1 cellular context compared by ENCODE assay signal in genomic region chr5:175867587-175868347, GRCh38.
TF ChIP-seq lines count a peak whose summit lies in the region.

No MANE protein-coding gene starts in this region.

TF ChIP-seq in HepG2, 621 proteins besides CTCF, POLR2A, EP300 and RAD21 (continued from another document and continues in another):
- TF ChIP-seq ZNF574 (CRISPR knock-in tag; IDR thresholded peaks at IDR 0.05) (peak; percentile 46; the same call in 1 of the 2 replicates), ARNTL (CRISPR knock-in tag; IDR thresholded peaks at IDR 0.05) (peak; percentile 60; the same call in 1 of the 2 replicates), POGZ (CRISPR knock-in tag; IDR thresholded peaks at IDR 0.05) (0 out of 2 replicates have a peak, but pooled peaks have one; percentile 37), BORCS8-MEF2B (CRISPR knock-in tag; IDR thresholded peaks at IDR 0.05) (no peak), ZNF501 (CRISPR knock-in tag; IDR thresholded peaks at IDR 0.05) (no peak; the same call in 1 of the 2 replicates), PRDM4 (CRISPR knock-in tag; IDR thresholded peaks at IDR 0.05; ENCODE audit: borderline replicate concordance) (no peak), ZBTB46 (CRISPR knock-in tag; IDR thresholded peaks at IDR 0.05; ENCODE audit: borderline replicate concordance) (no peak), PRDM15 (CRISPR knock-in tag; IDR thresholded peaks at IDR 0.05) (no peak), SIX4 (CRISPR knock-in tag; IDR thresholded peaks at IDR 0.05) (0 out of 2 replicates have a peak, but pooled peaks have one; percentile 22), SALL2 (CRISPR knock-in tag; IDR thresholded peaks at IDR 0.05) (no peak), DBP (CRISPR knock-in tag; IDR thresholded peaks at IDR 0.05; ENCODE audit: not compliant biosample characterization) (no peak), PRMT3 (CRISPR knock-in tag; IDR thresholded peaks at IDR 0.05; ENCODE audit: borderline replicate concordance, low read depth) (0 out of 2 replicates have a peak, but pooled peaks have one; percentile 37), ZNF720 (CRISPR knock-in tag; IDR thresholded peaks at IDR 0.05) (no peak), ZNF276 (CRISPR knock-in tag; IDR thresholded peaks at IDR 0.05; ENCODE audit: low read depth) (no peak), GATAD1 (CRISPR knock-in tag; IDR thresholded peaks at IDR 0.05) (no peak; the same call in 1 of the 2 replicates), MYNN (CRISPR knock-in tag; IDR thresholded peaks at IDR 0.05; ENCODE audit: low read depth) (no peak), ZNF451 (CRISPR knock-in tag; IDR thresholded peaks at IDR 0.05) (no peak), MATR3 (CRISPR knock-in tag; IDR thresholded peaks at IDR 0.05) (no peak), ZNF460 (CRISPR knock-in tag; IDR thresholded peaks at IDR 0.05; ENCODE audit: borderline replicate concordance) (no peak), REPIN1 (CRISPR knock-in tag; IDR thresholded peaks at IDR 0.05; ENCODE audit: borderline replicate concordance, low read depth) (peak; percentile 81), RNF219 (CRISPR knock-in tag; IDR thresholded peaks at IDR 0.05) (no peak), HDAC1 (CRISPR knock-in tag; IDR thresholded peaks at IDR 0.05) (peak; percentile 62; the same call in 1 of the 2 replicates), NR1H2 (CRISPR knock-in tag; IDR thresholded peaks at IDR 0.05; ENCODE audit: borderline replicate concordance, low read depth) (no peak), IRF2 (CRISPR knock-in tag; IDR thresholded peaks at IDR 0.05) (peak; percentile 44; the same call in 1 of the 2 replicates), SNAPC4 (CRISPR knock-in tag; IDR thresholded peaks at IDR 0.05) (no peak), ZFP37 (CRISPR knock-in tag; IDR thresholded peaks at IDR 0.05; ENCODE audit: borderline replicate concordance) (no peak), BRF2 (CRISPR knock-in tag; IDR thresholded peaks at IDR 0.05) (no peak), ZNF503 (CRISPR knock-in tag; IDR thresholded peaks at IDR 0.05) (no peak)
